17 cellular contexts compared by ENCODE assay signal in genomic region chr12:27104546-27104945, GRCh38. TPM values are rescaled to one million over a fixed set of nuclear protein-coding genes. Genes with fewer than 3 reads are reported as not detected.
"Had no signal": no experiment of that assay in that cellular context is flagged by ENCODE, and none has a peak within 500 bp of the region (broad histone marks: within the 10 kb centered on the region; RNA-seq: fewer than 3 reads in every experiment).

No MANE protein-coding gene starts in this region.

- H3K4me3 ChIP-seq: gastroesophageal sphincter, heart left ventricle, spleen had no signal

- H3K4me1 ChIP-seq: gastroesophageal sphincter, parathyroid adenoma, spleen had no signal

- H3K9me3 ChIP-seq: gastroesophageal sphincter, heart left ventricle, neutrophil, spleen had no signal

- ATAC-seq: gastroesophageal sphincter; heart left ventricle; natural killer cell treated with Interleukin-12 subunit alpha and Interleukin-12 subunit beta and Interleukin-15 and Interleukin-18, amount 100 ng/mL, for 72 hours; sciatic nerve had no signal

- H3K36me3 ChIP-seq: gastroesophageal sphincter, heart left ventricle, neutrophil, spleen had no signal

- H3K27ac ChIP-seq: gastroesophageal sphincter, heart left ventricle, neutrophil, parathyroid adenoma, spleen had no signal

- H3K9ac ChIP-seq: parathyroid adenoma had no signal

- DNase-seq: activated CD4-positive, alpha-beta T cell treated with anti-CD3 and anti-CD28 coated beads, Interleukin-2, amount 10 ng/mL, durations not matched to agents 7 days and 5 days; activated gamma-delta T cell; amygdala; cortex of kidney; erythroblast; heart left ventricle; spleen; stimulated activated CD8-positive, alpha-beta memory T cell treated with anti-CD3 and anti-CD28 coated beads, Interleukin-4, amount 100 ng/mL, for 48 hours; stimulated activated naive CD4-positive, alpha-beta T cell had no signal

- H3K27me3 ChIP-seq: gastroesophageal sphincter, heart left ventricle, neutrophil, spleen had no signal

- H2AFZ ChIP-seq: parathyroid adenoma had no signal

RNA-seq across cellular contexts. Expression of gene C12orf71, which starts 22.2 kb away (rescaled TPM):
- total RNA-seq: activated CD4-positive, alpha-beta T cell treated with anti-CD3 and anti-CD28 coated beads, Interleukin-2, amount 10 ng/mL, durations not matched to agents 7 days and 5 days; gastroesophageal sphincter; heart left ventricle; lower leg skin; natural killer cell treated with Interleukin-12 subunit alpha and Interleukin-12 subunit beta and Interleukin-15 and Interleukin-18, amount 100 ng/mL, for 72 hours; sciatic nerve; spleen; urinary bladder had no signal
- polyA plus RNA-seq: heart left ventricle, spleen, thymus, urinary bladder had no signal
